ENCODE assay signal across 18 cellular contexts in the genomic region with DNA sequence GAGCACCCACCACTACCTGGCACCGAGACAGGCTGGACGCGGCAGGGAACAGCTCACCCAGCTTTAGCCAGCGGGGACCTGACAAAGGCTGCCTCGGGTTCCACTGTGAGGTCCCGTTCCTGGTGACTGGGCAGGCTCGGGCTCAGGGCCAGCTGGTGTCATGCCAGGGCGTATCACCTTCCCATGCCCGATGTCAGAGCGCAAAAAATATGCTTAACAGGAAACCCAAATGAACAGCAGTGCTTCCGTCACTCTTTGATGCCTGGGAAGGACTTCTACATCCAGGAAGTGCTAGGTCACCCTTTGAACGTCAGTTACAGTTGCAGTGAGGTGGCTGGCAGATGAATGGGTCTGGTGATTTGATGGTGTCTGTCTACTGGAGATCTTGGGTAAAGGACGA.
DNase-seq lines count a peak whose midpoint lies in the region; ATAC-seq and TF ChIP-seq lines count a peak whose summit lies in the region.
"Had no signal": no experiment of that assay in that cellular context is flagged by ENCODE, and none has a peak within 500 bp of the region (broad histone marks: within the 10 kb centered on the region; RNA-seq: fewer than 3 reads in every experiment).

No MANE protein-coding gene starts in this region.

- H4K20me1 ChIP-seq in DND-41 (ENCODE audit: insufficient read depth, low read length): no peaks in the 10 kb centered on the region

- H3K4me3 Mint-ChIP-seq in activated CD4-positive, alpha-beta T cell treated with anti-CD3 and anti-CD28 coated beads for 36 hours: no peak overlapping the region
- H3K4me3 Mint-ChIP-seq in nephron progenitor cell: no peak overlapping the region
- H3K4me3 Mint-ChIP-seq: activated naive CD8-positive, alpha-beta T cell; CD14-positive monocyte had no signal

- H3K36me3 ChIP-seq in DND-41 (ENCODE audit: insufficient read depth, low read length): no peaks in the 10 kb centered on the region
- H3K36me3 ChIP-seq: prostate gland, uterus had no signal

- peaks cover 5% of the 10 kb centered on the region for H3K4me1 Mint-ChIP-seq in activated CD4-positive, alpha-beta T cell treated with anti-CD3 and anti-CD28 coated beads for 36 hours
- H3K4me1 Mint-ChIP-seq in nephron progenitor cell: peaks cover 45% of the 10 kb centered on the region
- H3K4me1 Mint-ChIP-seq: CD14-positive monocyte had no signal

- H3K27me3 Mint-ChIP-seq in activated CD4-positive, alpha-beta T cell treated with anti-CD3 and anti-CD28 coated beads for 36 hours: peaks cover 5% of the 10 kb centered on the region
- H3K27me3 Mint-ChIP-seq in nephron progenitor cell (ENCODE audit: low read depth, poor library complexity): peaks cover 10% of the 10 kb centered on the region

- no peaks in the 10 kb centered on the region for H3K79me2 ChIP-seq in DND-41 (ENCODE audit: insufficient read depth, low read length)

- intact Hi-C loops in activated CD4-positive, alpha-beta T cell treated with anti-CD3 and anti-CD28 coated beads for 36 hours (cut with DNase I, micrococcal nuclease): no loop called here

- H3K36me3 Mint-ChIP-seq in activated CD4-positive, alpha-beta T cell treated with anti-CD3 and anti-CD28 coated beads for 36 hours (ENCODE audit: low read depth): no peaks in the 10 kb centered on the region
- no peaks in the 10 kb centered on the region for H3K36me3 Mint-ChIP-seq in nephron progenitor cell (ENCODE audit: low read depth)
- H3K36me3 Mint-ChIP-seq: activated naive CD8-positive, alpha-beta T cell; CD14-positive monocyte had no signal

- peak overlapping the region; percentile 20; the same call in 1 of the 2 replicates for H3K27ac ChIP-seq in DND-41 (ENCODE audit: low read length)
- H3K27ac ChIP-seq: prostate gland, uterus had no signal

- no peaks in the 10 kb centered on the region for H3K9me3 ChIP-seq in DND-41 (ENCODE audit: insufficient read depth, low read length, severe bottlenecking)
- H3K9me3 ChIP-seq: prostate gland, uterus had no signal

- POLR2A ChIA-PET in activated CD4-positive, alpha-beta T cell treated with anti-CD3 and anti-CD28 coated beads for 36 hours (lab: Charles Lee): no interaction called here

- ATAC-seq in activated CD4-positive, alpha-beta T cell treated with anti-CD3 and anti-CD28 coated beads for 36 hours: peak; percentile 53
- peak; percentile 88 for ATAC-seq in DND-41 (ENCODE audit: insufficient read depth, low read depth)
- ATAC-seq: left lobe of liver had no signal

- no peak overlapping the region for H3K4me3 ChIP-seq in DND-41 (ENCODE audit: low read depth in 1 of 2, low read length in 2 of 2)
- H3K4me3 ChIP-seq: prostate gland, uterus had no signal

- H3K9me3 Mint-ChIP-seq in activated CD4-positive, alpha-beta T cell treated with anti-CD3 and anti-CD28 coated beads for 36 hours (ENCODE audit: low read depth): no peaks in the 10 kb centered on the region
- peaks cover 6% of the 10 kb centered on the region for H3K9me3 Mint-ChIP-seq in nephron progenitor cell

- no peak overlapping the region for H3K4me2 ChIP-seq in DND-41 (ENCODE audit: insufficient read depth, low read length)

- CTCF ChIA-PET in activated CD4-positive, alpha-beta T cell treated with anti-CD3 and anti-CD28 coated beads for 36 hours (lab: Charles Lee): no interaction called here

- no peak overlapping the region for H2AFZ ChIP-seq in DND-41 (ENCODE audit: low read depth, low read length)

- no peak overlapping the region for H3K9ac ChIP-seq in DND-41 (ENCODE audit: low read depth, low read length)

- TF ChIP-seq CTCF in DND-41 (IDR thresholded peaks at IDR 0.05; ENCODE audit: borderline replicate concordance, extremely low read depth, low read length, poor library complexity, severe bottlenecking) (no peak), nephron progenitor cell (IDR thresholded peaks at IDR 0.05) (no peak)

- peak overlapping the region; percentile 69 for H3K27ac Mint-ChIP-seq in activated CD4-positive, alpha-beta T cell treated with anti-CD3 and anti-CD28 coated beads for 36 hours
- H3K27ac Mint-ChIP-seq in nephron progenitor cell: peak overlapping the region; percentile 68
- H3K27ac Mint-ChIP-seq: activated naive CD8-positive, alpha-beta T cell; CD14-positive monocyte had no signal

- H3K27me3 ChIP-seq in DND-41 (ENCODE audit: insufficient read depth, low read length, poor library complexity): no peaks in the 10 kb centered on the region
- H3K27me3 ChIP-seq: uterus had no signal

- peaks cover 7% of the 10 kb centered on the region for H3K4me1 ChIP-seq in DND-41 (ENCODE audit: insufficient read depth, low read length)
- H3K4me1 ChIP-seq: prostate gland, uterus had no signal

- DNase-seq in activated CD4-positive, alpha-beta T cell treated with anti-CD3 and anti-CD28 coated beads for 36 hours: peak; percentile 13
- DNase-seq in activated CD4-positive, alpha-beta T cell treated with anti-CD3 and anti-CD28 coated beads for 1 hour: no peak
- peak; percentile 63 for DNase-seq in DND-41
- peak; percentile 77 to 82 for DNase-seq in SHP77 (lab: John Stamatoyannopoulos, UW)
- no peak for DNase-seq in nephron progenitor cell
- DNase-seq in activated CD4-positive, CD25-positive, alpha-beta regulatory T cell (lab: John Stamatoyannopoulos, UW): no peak
- DNase-seq in OCI-M1 (lab: John Stamatoyannopoulos, UW): no peak
- no peak for DNase-seq in D341Med (ENCODE audit: low spot score)
- DNase-seq: activated CD4-positive, alpha-beta T cell treated with anti-CD3 and anti-CD28 coated beads, Interleukin-2, amount 50 U/mL, for 1 hour; midbrain; NCI-H1417 treated with DMSO at 0.1 percent for 48 hours; NCI-H446 treated with DMSO at 0.1 percent for 48 hours; stimulated activated CD4-positive, alpha-beta T cell treated with anti-CD3 and anti-CD28 coated beads, Interleukin-4, amount 100 ng/mL, for 1 hour; uterus had no signal

Comparison
In these comparisons a context has a peak if more than half of its experiments do, and no peak if none do; other contexts are left out.
1. DNase-seq: peak in activated CD4-positive, alpha-beta T cell treated with anti-CD3 and anti-CD28 coated beads for 36 hours (single experiment), DND-41 (single experiment) and SHP77 (2 of 2); none in activated CD4-positive, alpha-beta T cell treated with anti-CD3 and anti-CD28 coated beads for 1 hour (single experiment), nephron progenitor cell (single experiment), activated CD4-positive, CD25-positive, alpha-beta regulatory T cell (0 of 4), OCI-M1 (single experiment) and D341Med (single experiment).